Comparison of ENCODE assay signal across 8 cellular contexts in the genomic region with DNA sequence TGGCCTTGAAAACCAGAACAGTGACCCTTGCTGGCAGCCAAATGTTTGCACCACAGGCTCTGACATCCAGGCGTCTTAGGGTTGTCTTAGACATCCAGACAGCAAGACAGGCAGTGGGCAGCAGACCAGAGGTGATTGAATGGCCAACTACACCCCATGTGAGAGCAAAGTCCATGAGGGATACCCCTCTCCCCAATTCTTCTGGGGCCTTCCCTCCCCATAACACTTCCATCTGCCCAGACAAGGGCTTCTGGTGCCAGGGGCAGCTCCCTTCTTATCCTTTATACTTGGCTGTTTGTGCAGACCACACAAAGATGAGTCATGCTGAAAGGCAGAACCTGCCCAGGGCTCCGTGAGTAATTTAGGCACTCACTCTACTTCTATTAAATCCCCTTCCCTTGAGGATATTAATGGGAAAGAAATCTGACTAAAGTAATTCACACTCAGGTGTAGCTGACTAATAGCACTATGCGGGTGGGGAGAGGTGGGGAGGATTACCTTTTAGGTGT.
DNase-seq lines count a peak whose midpoint lies in the region; TF ChIP-seq lines count a peak whose summit lies in the region.

No MANE protein-coding gene starts in this region.

- H2AFZ ChIP-seq in OCI-LY7 (ENCODE audit: low read length), result peak overlapping the region; percentile 55; the same call in 1 of the 2 replicates

- H3K4me1 ChIP-seq in OCI-LY7 (ENCODE audit: insufficient read depth, low read length, poor library complexity, severe bottlenecking) (peaks cover 57% of the 10 kb centered on the region), Peyer's patch (peaks cover 0 to 44% (median 26%) of the 10 kb centered on the region in 4 donors)

- no peaks in the 10 kb centered on the region for H3K27me3 Mint-ChIP-seq in activated naive CD4-positive, alpha-beta T cell treated with anti-CD3 and anti-CD28 coated beads, Interleukin-2, amount 50 U/mL, for 24 hours
- H3K27me3 Mint-ChIP-seq in stimulated activated naive CD8-positive, alpha-beta T cell treated with anti-CD3 and anti-CD28 coated beads, Interleukin-15, Interleukin-2, amounts not matched to agents 100 ng/mL and 50 ng/mL, for 24 hours, result peaks cover 5% of the 10 kb centered on the region

- H3K4me1 Mint-ChIP-seq in activated naive CD4-positive, alpha-beta T cell treated with anti-CD3 and anti-CD28 coated beads, Interleukin-2, amount 50 U/mL, for 24 hours, result peaks cover 73% of the 10 kb centered on the region
- H3K4me1 Mint-ChIP-seq in stimulated activated naive CD8-positive, alpha-beta T cell treated with anti-CD3 and anti-CD28 coated beads, Interleukin-15, Interleukin-2, amounts not matched to agents 100 ng/mL and 50 ng/mL, for 24 hours (ENCODE audit: low read depth), result peaks cover 88% of the 10 kb centered on the region

- intact Hi-C loops in OCI-LY7 (cut with micrococcal nuclease; ENCODE audit: unreplicated experiment), result no loop called here

- TF ChIP-seq CTCF in OCI-LY7 (conservative IDR thresholded peaks at IDR 0.05; ENCODE audit: low read length) (no peak), Peyer's patch (IDR thresholded peaks at IDR 0.05) (no peak)

- H3K9me3 Mint-ChIP-seq in activated naive CD4-positive, alpha-beta T cell treated with anti-CD3 and anti-CD28 coated beads, Interleukin-2, amount 50 U/mL, for 24 hours, result no peaks in the 10 kb centered on the region
- H3K9me3 Mint-ChIP-seq in stimulated activated naive CD8-positive, alpha-beta T cell treated with anti-CD3 and anti-CD28 coated beads, Interleukin-15, Interleukin-2, amounts not matched to agents 100 ng/mL and 50 ng/mL, for 24 hours, result peaks cover 16% of the 10 kb centered on the region

- H3K4me2 ChIP-seq in OCI-LY7 (ENCODE audit: low read length), result peak overlapping the region; percentile 74

- H3K79me2 ChIP-seq in OCI-LY7 (ENCODE audit: insufficient read depth, low read depth, low read length), result no peaks in the 10 kb centered on the region

- H3K4me3 ChIP-seq in OCI-LY7 (ENCODE audit: low read depth, low read length, poor library complexity, severe bottlenecking) (no peak overlapping the region), Peyer's patch (no peak overlapping the region)

- H3K9me2 ChIP-seq in OCI-LY7 (ENCODE audit: insufficient read depth, low read length), result no peaks in the 10 kb centered on the region

- BruUV-seq in OCI-LY7 (replicated peaks; lab: Mats Ljungman, UMichigan), result no TSS peak

- peaks cover 10% of the 10 kb centered on the region; the same call in 1 of the 2 replicates for H3K9me3 ChIP-seq in OCI-LY7 (ENCODE audit: low read length)
- H3K9me3 ChIP-seq in Peyer's patch, result peaks cover 0 to 10% (median 0%) of the 10 kb centered on the region in 4 donors

- CTCF ChIA-PET in OCI-LY7 (lab: Charles Lee; ENCODE audit: unreplicated experiment), result interaction anchor here (1.2 to 2.0 kb wide), 2 partner anchors 8 to 17 kb away, joined by 4 to 9 read pairs; no protein-coding TSS in a partner anchor

- no peaks in the 10 kb centered on the region for H4K20me1 ChIP-seq in OCI-LY7 (ENCODE audit: insufficient read depth, low read length)

- peaks cover 14% of the 10 kb centered on the region for H3K36me3 Mint-ChIP-seq in activated naive CD4-positive, alpha-beta T cell treated with anti-CD3 and anti-CD28 coated beads, Interleukin-2, amount 50 U/mL, for 24 hours
- H3K36me3 Mint-ChIP-seq in stimulated activated naive CD8-positive, alpha-beta T cell treated with anti-CD3 and anti-CD28 coated beads, Interleukin-15, Interleukin-2, amounts not matched to agents 100 ng/mL and 50 ng/mL, for 24 hours (ENCODE audit: low read depth), result peaks cover 10% of the 10 kb centered on the region

- no peaks in the 10 kb centered on the region; the same call in 1 of the 2 replicates for H3K36me3 ChIP-seq in OCI-LY7 (ENCODE audit: insufficient read depth, low read length)
- no peaks in the 10 kb centered on the region for H3K36me3 ChIP-seq in Peyer's patch

- peak overlapping the region; percentile 86 for H3K27ac ChIP-seq in OCI-LY7 (ENCODE audit: low read depth, low read length, poor library complexity, severe bottlenecking)
- H3K27ac ChIP-seq in epithelial cell of prostate, result peak overlapping the region; percentile 24
- H3K27ac ChIP-seq in Peyer's patch, result no peak overlapping the region

- peak overlapping the region; percentile 8 for H3K27ac Mint-ChIP-seq in activated naive CD4-positive, alpha-beta T cell treated with anti-CD3 and anti-CD28 coated beads, Interleukin-2, amount 50 U/mL, for 24 hours
- peak overlapping the region; percentile 71 for H3K27ac Mint-ChIP-seq in stimulated activated naive CD8-positive, alpha-beta T cell treated with anti-CD3 and anti-CD28 coated beads, Interleukin-15, Interleukin-2, amounts not matched to agents 100 ng/mL and 50 ng/mL, for 24 hours

- no peak for TF ChIP-seq POLR2A in Peyer's patch (IDR thresholded peaks at IDR 0.05)

- POLR2A ChIA-PET in OCI-LY7 (lab: Charles Lee), result interaction anchor here (1.0 to 3.3 kb wide), 3 partner anchors 10 to 1043 kb away, joined by 3 to 36 read pairs (median 4); no protein-coding TSS in a partner anchor

- no peak for DNase-seq in activated naive CD4-positive, alpha-beta T cell (lab: John Stamatoyannopoulos, UW)
- DNase-seq in OCI-LY7 (ENCODE audit: low spot score) (no peak), epithelial cell of prostate (ENCODE audit: low read depth, low spot score) (peak; percentile 91), NCI-H187 (lab: John Stamatoyannopoulos, UW) (no peak), Peyer's patch (no peak)
- no peak for DNase-seq in activated CD8-positive, alpha-beta memory T cell treated with anti-CD3 and anti-CD28 coated beads, Interleukin-2, amount 50 U/mL, for 4 hours

- H3K27me3 ChIP-seq in Peyer's patch, result no peaks in the 10 kb centered on the region

- H3K4me3 Mint-ChIP-seq in activated naive CD4-positive, alpha-beta T cell treated with anti-CD3 and anti-CD28 coated beads, Interleukin-2, amount 50 U/mL, for 24 hours, result no peak overlapping the region
- H3K4me3 Mint-ChIP-seq in stimulated activated naive CD8-positive, alpha-beta T cell treated with anti-CD3 and anti-CD28 coated beads, Interleukin-15, Interleukin-2, amounts not matched to agents 100 ng/mL and 50 ng/mL, for 24 hours, result peak overlapping the region; percentile 37

Comparison
In these comparisons a context has a peak if more than half of its experiments do, and no peak if none do; other contexts are left out.
1. H3K27ac ChIP-seq: peak in OCI-LY7 (single experiment) and epithelial cell of prostate (single experiment); none in Peyer's patch (0 of 4).